Comparison of ENCODE assay signal across 7 cellular contexts in the genomic region with DNA sequence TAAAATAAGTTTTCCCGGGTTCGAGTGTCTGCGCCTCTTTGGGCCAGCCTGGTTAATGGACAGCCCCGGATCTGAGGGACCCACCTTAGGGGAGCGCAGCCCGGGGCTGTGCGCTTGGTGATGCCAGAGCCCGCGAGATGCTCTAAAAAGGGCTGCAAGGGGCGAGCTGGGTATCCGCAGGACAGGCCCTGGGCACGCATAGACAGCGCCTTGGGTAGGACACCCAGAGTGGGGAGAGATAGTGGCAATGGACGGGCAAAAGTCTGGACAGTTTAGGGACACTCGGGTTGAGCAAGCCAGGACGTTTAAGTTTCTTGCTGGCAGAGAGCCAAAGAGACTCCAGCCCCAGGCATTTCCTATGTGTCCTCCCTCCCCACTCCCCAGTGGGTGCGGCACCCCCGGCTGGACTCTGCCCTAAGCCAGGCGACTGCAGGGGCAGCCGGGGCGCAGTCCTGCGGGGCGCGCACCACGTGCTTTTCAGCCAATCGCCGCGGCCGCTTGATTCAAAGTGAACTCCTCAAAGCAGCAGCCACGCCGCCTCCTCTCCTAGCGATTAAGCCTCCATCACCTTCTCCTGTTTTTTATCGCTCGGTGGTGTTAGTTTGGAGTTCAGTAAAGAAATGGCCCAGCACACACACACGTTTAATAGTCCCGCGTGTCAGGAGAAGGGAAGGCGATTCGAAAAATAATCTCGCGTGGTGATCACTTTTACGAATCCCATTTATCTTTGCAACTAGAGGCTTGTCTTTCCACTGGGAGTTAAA. TPM values are rescaled to one million over a fixed set of nuclear protein-coding genes. Genes with fewer than 3 reads are reported as not detected.
DNase-seq lines count a peak whose midpoint lies in the region; TF ChIP-seq lines count a peak whose summit lies in the region.

No MANE protein-coding gene starts in this region.

- no peak overlapping the region for H4K8ac ChIP-seq in mesendoderm (ENCODE audit: low read depth, low read length)

- no peaks in the 10 kb centered on the region for H3K27me3 ChIP-seq in mesendoderm (ENCODE audit: insufficient read depth, low read length, poor library complexity)

- peak overlapping the region; percentile 99 for H2BK5ac ChIP-seq in mesendoderm (ENCODE audit: low read length)

- peak overlapping the region; percentile 13 for H3K27ac Mint-ChIP-seq in activated CD4-positive, alpha-beta T cell treated with anti-CD3 and anti-CD28 coated beads, Interleukin-2, amount 10 ng/mL, durations not matched to agents 24 days and 14 days
- H3K27ac Mint-ChIP-seq in endothelial cell (ENCODE audit: unreplicated experiment): peak overlapping the region; percentile 84

- H3K27me3 Mint-ChIP-seq in activated CD4-positive, alpha-beta T cell treated with anti-CD3 and anti-CD28 coated beads, Interleukin-2, amount 10 ng/mL, durations not matched to agents 24 days and 14 days: peaks cover 62% of the 10 kb centered on the region
- peaks cover 4% of the 10 kb centered on the region for H3K27me3 Mint-ChIP-seq in endothelial cell (ENCODE audit: unreplicated experiment)

- H3K9me3 Mint-ChIP-seq in activated CD4-positive, alpha-beta T cell treated with anti-CD3 and anti-CD28 coated beads, Interleukin-2, amount 10 ng/mL, durations not matched to agents 24 days and 14 days: no peaks in the 10 kb centered on the region
- no peaks in the 10 kb centered on the region for H3K9me3 Mint-ChIP-seq in endothelial cell (ENCODE audit: unreplicated experiment)

- peaks cover 35% of the 10 kb centered on the region for H3K4me1 Mint-ChIP-seq in activated CD4-positive, alpha-beta T cell treated with anti-CD3 and anti-CD28 coated beads, Interleukin-2, amount 10 ng/mL, durations not matched to agents 24 days and 14 days
- peaks cover 56% of the 10 kb centered on the region for H3K4me1 Mint-ChIP-seq in endothelial cell (ENCODE audit: unreplicated experiment)

- H2BK15ac ChIP-seq in mesendoderm (replicated peaks; ENCODE audit: low read depth): peak overlapping the region; percentile 67

- H3K4ac ChIP-seq in mesendoderm (ENCODE audit: low read depth, low read length): peak overlapping the region; percentile 40

- H3K36me3 ChIP-seq in mesendoderm (ENCODE audit: control insufficient read depth, insufficient read depth, low read length): peaks cover under 1% of the 10 kb centered on the region

- intact Hi-C loops in activated CD4-positive, alpha-beta T cell treated with anti-CD3 and anti-CD28 coated beads, Interleukin-2, amount 10 ng/mL, durations not matched to agents 24 days and 14 days (cut with micrococcal nuclease): loop anchor here (10.0 kb wide), 4 partner anchors 246 to 1076 kb away; a partner anchor contains a TSS

- DNase-seq in GM12864 (ENCODE audit: low read depth) (no peak), HFF-Myc (ENCODE audit: extremely low read depth, low read depth) (peak; percentile 49), NB4 (ENCODE audit: low read depth) (peak; percentile 84), endothelial cell (ENCODE audit: low spot score) (peak; percentile 74), mesendoderm (peak; percentile 86)
- peak; percentile 79 for DNase-seq in activated CD4-positive, alpha-beta T cell treated with anti-CD3 and anti-CD28 coated beads, Interleukin-2, amount 10 ng/mL, durations not matched to agents 24 days and 14 days
- peak; percentile 18 for DNase-seq in stimulated activated naive CD4-positive, alpha-beta T cell treated with Interleukin-2 at 50 U/mL for 16 hours (lab: John Stamatoyannopoulos, UW)

- H3K4me3 Mint-ChIP-seq in activated CD4-positive, alpha-beta T cell treated with anti-CD3 and anti-CD28 coated beads, Interleukin-2, amount 10 ng/mL, durations not matched to agents 24 days and 14 days: peak overlapping the region; percentile 91
- peak overlapping the region; percentile 100 for H3K4me3 Mint-ChIP-seq in endothelial cell (ENCODE audit: unreplicated experiment)

- peak overlapping the region; percentile 72 for H2AK5ac ChIP-seq in mesendoderm (ENCODE audit: low read length)

- peaks cover 2% of the 10 kb centered on the region for H3K4me1 ChIP-seq in mesendoderm (ENCODE audit: control insufficient read depth, low read depth, low read length)

- TF ChIP-seq POLR2A in NB4 (IDR thresholded peaks at IDR 0.05; ENCODE audit: extremely low read depth, insufficient read length): peak; percentile 0

- peaks cover 41% of the 10 kb centered on the region for H3K79me2 ChIP-seq in mesendoderm (ENCODE audit: control insufficient read depth, insufficient read depth, low read length)

- peak overlapping the region; percentile 68 for H4K5ac ChIP-seq in mesendoderm (ENCODE audit: low read length)

- WGBS in mesendoderm (ENCODE audit: extremely low coverage, insufficient coverage, low lambda C conversion rate): no CpG with 5 or more reads among the region's 42 CpGs

- peak overlapping the region; percentile 99 for H3K56ac ChIP-seq in mesendoderm (ENCODE audit: low read length)

- TF ChIP-seq CTCF in GM12864 (IDR thresholded peaks at IDR 0.05; ENCODE audit: low read depth, low read length, missing control alignments) (no peak), HFF-Myc (IDR thresholded peaks at IDR 0.05; ENCODE audit: low read depth, low read length, missing control alignments) (no peak), NB4 (IDR thresholded peaks at IDR 0.05; ENCODE audit: low read depth, low read length) (no peak), endothelial cell (IDR thresholded peaks at IDR 0.05; ENCODE audit: unreplicated experiment) (no peak)

- peak overlapping the region; percentile 59 for H3K4me3 ChIP-seq in GM12864 (ENCODE audit: low read depth, low read length)
- peak overlapping the region; percentile 82 for H3K4me3 ChIP-seq in HFF-Myc (replicated peaks; ENCODE audit: low read depth, low read length)
- H3K4me3 ChIP-seq in NB4 (ENCODE audit: low read depth, low read length): peak overlapping the region; percentile 53
- peak overlapping the region; percentile 72 for H3K4me3 ChIP-seq in mesendoderm (ENCODE audit: low read length)

- peaks cover 13% of the 10 kb centered on the region for H3K79me1 ChIP-seq in mesendoderm (ENCODE audit: low read length)

- peak overlapping the region; percentile 93 for H3K27ac ChIP-seq in mesendoderm (ENCODE audit: low read depth, low read length)

- H3K23ac ChIP-seq in mesendoderm (ENCODE audit: low read length): peak overlapping the region; percentile 92

- H3K36me3 Mint-ChIP-seq in activated CD4-positive, alpha-beta T cell treated with anti-CD3 and anti-CD28 coated beads, Interleukin-2, amount 10 ng/mL, durations not matched to agents 24 days and 14 days (ENCODE audit: low read depth): no peaks in the 10 kb centered on the region
- peaks cover 22% of the 10 kb centered on the region for H3K36me3 Mint-ChIP-seq in endothelial cell (ENCODE audit: low read depth, unreplicated experiment)

- H2BK120ac ChIP-seq in mesendoderm (ENCODE audit: low read depth, low read length): peak overlapping the region; percentile 90

- H3K18ac ChIP-seq in mesendoderm (ENCODE audit: low read length): peak overlapping the region; percentile 83

- H3K9ac ChIP-seq in mesendoderm (ENCODE audit: low read length): peak overlapping the region; percentile 93

- H3K4me2 ChIP-seq in mesendoderm (ENCODE audit: low read length): peak overlapping the region; percentile 99

RNA-seq across cellular contexts. Expression of a gene that starts 0.7 kb away (rescaled TPM):
- total RNA-seq in activated CD4-positive, alpha-beta T cell treated with anti-CD3 and anti-CD28 coated beads, Interleukin-2, amount 10 ng/mL, durations not matched to agents 24 days and 14 days: 1.2 and 2.0 TPM in 2 replicates
- total RNA-seq in endothelial cell (ENCODE audit: unreplicated experiment): 162 TPM
- 16.0 TPM for polyA plus RNA-seq in mesendoderm (2013, experiment 1 of 2)
- 14.6 TPM for polyA plus RNA-seq in mesendoderm (2013, experiment 2 of 2)

RNA-seq across cellular contexts. Expression of a gene that starts 43.8 kb away (rescaled TPM):
- 60.7 and 61.2 TPM in 2 replicates for total RNA-seq in activated CD4-positive, alpha-beta T cell treated with anti-CD3 and anti-CD28 coated beads, Interleukin-2, amount 10 ng/mL, durations not matched to agents 24 days and 14 days
- 79.4 TPM for total RNA-seq in endothelial cell (ENCODE audit: unreplicated experiment)
- polyA plus RNA-seq in mesendoderm (2013, experiment 1 of 2): 29.6 TPM
- 30.8 TPM for polyA plus RNA-seq in mesendoderm (2013, experiment 2 of 2)

Comparison
In these comparisons a context has a peak if more than half of its experiments do, and no peak if none do; other contexts are left out.
1. RNA of a gene that starts 0.7 kb away (total RNA-seq): 162 TPM in endothelial cell (single experiment); 1.2 to 2.0 TPM in activated CD4-positive, alpha-beta T cell treated with anti-CD3 and anti-CD28 coated beads, Interleukin-2, amount 10 ng/mL, durations not matched to agents 24 days and 14 days; every median in the first group is over 10 times any median in the second.
2. Peak in every context shown above with its lines, with median percentiles within 50 percentile points of each other: H3K4me3 ChIP-seq.